8 cellular contexts compared by ENCODE assay signal in genomic region chr1:21293537-21294265, GRCh38. TPM values are rescaled to one million over a fixed set of nuclear protein-coding genes. Genes with fewer than 3 reads are reported as not detected.
DNase-seq lines count a peak whose midpoint lies in the region; ATAC-seq and TF ChIP-seq lines count a peak whose summit lies in the region.

No MANE protein-coding gene starts in this region.

- intact Hi-C loops in PC-9 (cut with micrococcal nuclease; ENCODE audit: unreplicated experiment) = loop anchor here (1.0 to 2.0 kb wide), 4 partner anchors 25 to 41 kb away; no protein-coding TSS in a partner anchor

- peak overlapping the region; percentile 74 for H3K4me3 Mint-ChIP-seq in activated naive CD8-positive, alpha-beta T cell treated with anti-CD3 and anti-CD28 coated beads for 36 hours

- peak overlapping the region in 9 of 11 experiments; percentile 48 to 83 (median 73); a peak in 18 of 22 replicates for H3K9ac ChIP-seq in BLaER1 treated with 17β-estradiol and CSF1 and Interleukin-3, amounts not matched to agents 10 nM and 100 nM
- H3K9ac ChIP-seq in rectal smooth muscle tissue (ENCODE audit: low read length) = no peak overlapping the region

- H3K79me2 ChIP-seq in PC-9 (ENCODE audit: low read depth) = peaks cover 3% of the 10 kb centered on the region; the same call in 1 of the 2 replicates

- H3K36me3 ChIP-seq in BLaER1 treated with 17β-estradiol and CSF1 and Interleukin-3, amounts not matched to agents 10 nM and 100 nM = no peaks in the 10 kb centered on the region
- H3K36me3 ChIP-seq in PC-9 (ENCODE audit: low read depth) (no peaks in the 10 kb centered on the region), rectal smooth muscle tissue (ENCODE audit: control insufficient read depth, insufficient read depth, low read length) (no peaks in the 10 kb centered on the region)

- H3K9me3 Mint-ChIP-seq in activated naive CD8-positive, alpha-beta T cell treated with anti-CD3 and anti-CD28 coated beads for 36 hours = no peaks in the 10 kb centered on the region

- H3K9me2 ChIP-seq in PC-9 (ENCODE audit: insufficient read depth) = no peaks in the 10 kb centered on the region

- no peak overlapping the region for H2AFZ ChIP-seq in PC-9

- H3K4me1 Mint-ChIP-seq in activated naive CD8-positive, alpha-beta T cell treated with anti-CD3 and anti-CD28 coated beads for 36 hours = peaks cover 83% of the 10 kb centered on the region

- DNase-seq in PC-9 = no peak
- DNase-seq in activated naive CD8-positive, alpha-beta T cell treated with anti-CD3 and anti-CD28 coated beads for 36 hours = peak; percentile 89
- no peak for DNase-seq in SHP77 (lab: John Stamatoyannopoulos, UW)
- no peak for DNase-seq in NCI-H345 treated with DMSO at 0.1 percent for 48 hours (lab: John Stamatoyannopoulos, UW; ENCODE audit: unreplicated experiment)
- no peak for DNase-seq in NCI-H345 (lab: John Stamatoyannopoulos, UW)

- POLR2A ChIA-PET in PC-9 (lab: Charles Lee; ENCODE audit: unreplicated experiment) = interaction anchor here (0.6 kb wide), 1 partner anchor 42 kb away, joined by 3 read pairs; no protein-coding TSS in a partner anchor

- ATAC-seq in GM21529 (IDR thresholded peaks at IDR 0.05; ENCODE audit: unreplicated experiment) = peak; percentile 27

- H3K36me3 Mint-ChIP-seq in activated naive CD8-positive, alpha-beta T cell treated with anti-CD3 and anti-CD28 coated beads for 36 hours = peaks cover 30% of the 10 kb centered on the region

- H4K20me1 ChIP-seq in BLaER1 treated with 17β-estradiol and CSF1 and Interleukin-3, amounts not matched to agents 10 nM and 100 nM = peaks cover 0 to 16% (median 7%) of the 10 kb centered on the region in 11 experiments; a peak in 10 of 22 replicates
- H4K20me1 ChIP-seq in PC-9 (ENCODE audit: insufficient read depth) = no peaks in the 10 kb centered on the region

- peak overlapping the region; percentile 73 to 100 (median 97) for H3K4me2 ChIP-seq in BLaER1 treated with 17β-estradiol and CSF1 and Interleukin-3, amounts not matched to agents 10 nM and 100 nM
- H3K4me2 ChIP-seq in PC-9 = peak overlapping the region; percentile 57; the same call in 1 of the 2 replicates

- H3K27ac Mint-ChIP-seq in activated naive CD8-positive, alpha-beta T cell treated with anti-CD3 and anti-CD28 coated beads for 36 hours = peak overlapping the region; percentile 97

- peak overlapping the region in 8 of 10 experiments; percentile 24 to 51 (median 35); a peak in 14 of 20 replicates for H3K4me3 ChIP-seq in BLaER1 treated with 17β-estradiol and CSF1 and Interleukin-3, amounts not matched to agents 10 nM and 100 nM
- no peak overlapping the region; the same call in 1 of the 2 replicates for H3K4me3 ChIP-seq in PC-9
- H3K4me3 ChIP-seq in rectal smooth muscle tissue (ENCODE audit: low read length) = peak overlapping the region; percentile 31

- peak overlapping the region in 10 of 11 experiments; percentile 42 to 95 (median 80); a peak in 20 of 22 replicates for H3K27ac ChIP-seq in BLaER1 treated with 17β-estradiol and CSF1 and Interleukin-3, amounts not matched to agents 10 nM and 100 nM
- H3K27ac ChIP-seq in PC-9 (peak overlapping the region; percentile 94), rectal smooth muscle tissue (ENCODE audit: low read depth, low read length) (no peak overlapping the region)

- H3F3A ChIP-seq in PC-9 (ENCODE audit: insufficient read depth, low read depth) = peaks cover 27% of the 10 kb centered on the region

- H3K9me3 ChIP-seq in BLaER1 treated with 17β-estradiol and CSF1 and Interleukin-3, amounts not matched to agents 10 nM and 100 nM (replicated peaks in 1 of 11) = no peaks in the 10 kb centered on the region
- H3K9me3 ChIP-seq in PC-9 (ENCODE audit: insufficient read depth, low read depth) = no peaks in the 10 kb centered on the region

- CTCF ChIA-PET in PC-9 (lab: Charles Lee) = interaction anchor here (1.0 kb wide), 1 partner anchor 39 kb away, joined by 4 read pairs; no protein-coding TSS in a partner anchor

- TF ChIP-seq CTCF in PC-9 (conservative IDR thresholded peaks at IDR 0.05) = no peak

- H3K4me1 ChIP-seq in BLaER1 treated with 17β-estradiol and CSF1 and Interleukin-3, amounts not matched to agents 10 nM and 100 nM = peaks cover 58 to 97% (median 94%) of the 10 kb centered on the region in 10 experiments
- H3K4me1 ChIP-seq in PC-9 (replicated peaks; ENCODE audit: insufficient read depth) (peaks cover 34% of the 10 kb centered on the region), rectal smooth muscle tissue (ENCODE audit: control insufficient read depth, insufficient read depth, low read length) (peaks cover 5% of the 10 kb centered on the region)

- TSS peak; percentile 50 for BruUV-seq in PC-9 (replicated peaks; lab: Mats Ljungman, UMichigan)

- no peaks in the 10 kb centered on the region for H3K27me3 Mint-ChIP-seq in activated naive CD8-positive, alpha-beta T cell treated with anti-CD3 and anti-CD28 coated beads for 36 hours

- H3K27me3 ChIP-seq in BLaER1 treated with 17β-estradiol and CSF1 and Interleukin-3, amounts not matched to agents 10 nM and 100 nM = peaks cover 0 to 51% (median 0%) of the 10 kb centered on the region in 11 experiments; a peak in 7 of 22 replicates
- no peaks in the 10 kb centered on the region for H3K27me3 ChIP-seq in PC-9 (ENCODE audit: insufficient read depth, low read depth)
- no peaks in the 10 kb centered on the region for H3K27me3 ChIP-seq in rectal smooth muscle tissue (ENCODE audit: control insufficient read depth, insufficient read depth, low read length)

RNA-seq across cellular contexts. Expression of gene ECE1, which starts 3.4 kb away (rescaled TPM):
- total RNA-seq in PC-9 (2021) = 80.8 and 82.1 TPM in 2 replicates
- total RNA-seq in activated naive CD8-positive, alpha-beta T cell treated with anti-CD3 and anti-CD28 coated beads for 36 hours = 100 to 1,000 TPM in 1 of 2 experiments, 10 to 100 TPM in 1; 95.6 to 101 TPM
